In genomic region chr13:109666656-109667448, GRCh38 we compare ENCODE assay signal across 12 cellular contexts.
DNase-seq lines count a peak whose midpoint lies in the region; ATAC-seq, FAIRE-seq and TF ChIP-seq lines count a peak whose summit lies in the region.
"Had no signal": no experiment of that assay in that cellular context is flagged by ENCODE, and none has a peak within 500 bp of the region (broad histone marks: within the 10 kb centered on the region; RNA-seq: fewer than 3 reads in every experiment).

No MANE protein-coding gene starts in this region.

- H3K27me3 ChIP-seq in astrocyte (ENCODE audit: insufficient read depth, low read length) (no peaks in the 10 kb centered on the region), kidney epithelial cell (ENCODE audit: control insufficient read depth, insufficient read depth, low read length) (no peaks in the 10 kb centered on the region)
- H3K27me3 ChIP-seq: adrenal gland had no signal

- peaks cover 15% of the 10 kb centered on the region for H3K4me1 Mint-ChIP-seq in astrocyte (ENCODE audit: low read depth, unreplicated experiment)

- no peak overlapping the region for H3K9ac ChIP-seq in astrocyte (ENCODE audit: low read length)

- peak overlapping the region; percentile 44 for H2AFZ ChIP-seq in astrocyte (ENCODE audit: low read depth, low read length)

- no peak overlapping the region for H3K27ac ChIP-seq in astrocyte (ENCODE audit: low read depth, low read length)

- FAIRE-seq in astrocyte (lab: Jason Lieb, UNC) (peak; percentile 32), urothelium cell line (lab: Jason Lieb, UNC) (no peak)
- FAIRE-seq: A204.1 had no signal

- H3K9me3 Mint-ChIP-seq in astrocyte (ENCODE audit: unreplicated experiment) = peaks cover 4% of the 10 kb centered on the region
- H3K9me3 Mint-ChIP-seq: stimulated activated naive CD8-positive, alpha-beta T cell treated with anti-CD3 and anti-CD28 coated beads, Interleukin-15, Interleukin-2, amounts not matched to agents 100 ng/mL and 50 ng/mL, for 24 hours had no signal

- H3K27me3 Mint-ChIP-seq in astrocyte (ENCODE audit: low read depth, unreplicated experiment) = peaks cover 1% of the 10 kb centered on the region
- H3K27me3 Mint-ChIP-seq: stimulated activated naive CD8-positive, alpha-beta T cell treated with anti-CD3 and anti-CD28 coated beads, Interleukin-15, Interleukin-2, amounts not matched to agents 100 ng/mL and 50 ng/mL, for 24 hours had no signal

- no peaks in the 10 kb centered on the region for H3K36me3 ChIP-seq in astrocyte (ENCODE audit: insufficient read depth, low read length)
- no peaks in the 10 kb centered on the region for H3K36me3 ChIP-seq in kidney epithelial cell (ENCODE audit: control insufficient read depth, insufficient read depth, low read length)
- H3K36me3 ChIP-seq: adrenal gland had no signal

- intact Hi-C loops in Right ventricle myocardium inferior (cut with DNase I) (no loop called here), cardiac septum (cut with DNase I) (no loop called here)

- no peak for TF ChIP-seq CTCF in astrocyte (IDR thresholded peaks at IDR 0.05; ENCODE audit: insufficient read depth, low read depth, low read length)
- TF ChIP-seq CTCF in kidney epithelial cell (IDR thresholded peaks at IDR 0.05; ENCODE audit: insufficient read depth, low read length, poor library complexity, severe bottlenecking) = no peak

- no peaks in the 10 kb centered on the region for H3K9me3 ChIP-seq in astrocyte (ENCODE audit: insufficient read depth, low read depth, low read length)
- H3K9me3 ChIP-seq: adrenal gland had no signal

- no peak overlapping the region for H3K4me3 Mint-ChIP-seq in astrocyte (ENCODE audit: unreplicated experiment)
- H3K4me3 Mint-ChIP-seq: stimulated activated naive CD8-positive, alpha-beta T cell treated with anti-CD3 and anti-CD28 coated beads, Interleukin-15, Interleukin-2, amounts not matched to agents 100 ng/mL and 50 ng/mL, for 24 hours had no signal

- DNase-seq in Right ventricle myocardium inferior (ENCODE audit: missing footprints) (no peak), cardiac septum (ENCODE audit: low spot score) (no peak), astrocyte (ENCODE audit: low read depth) (peak; percentile 35), kidney epithelial cell (ENCODE audit: low read depth) (peak; percentile 42), urothelium cell line (ENCODE audit: low spot score) (peak; percentile 64), mucosa of gallbladder (ENCODE audit: low spot score) (no peak), UCSD-AML1 (lab: John Stamatoyannopoulos, UW; ENCODE audit: unreplicated experiment) (no peak)
- no peak for DNase-seq in activated CD4-positive, alpha-beta T cell treated with anti-CD3 and anti-CD28 coated beads, Interleukin-2, amount 50 U/mL, for 1 hour
- DNase-seq: adrenal gland; stimulated activated CD4-positive, alpha-beta T cell treated with anti-CD3 and anti-CD28 coated beads, Interleukin-2, amount 100 ng/mL, for 24 hours had no signal

- H4K20me1 ChIP-seq in astrocyte (ENCODE audit: insufficient read depth, low read length) = no peaks in the 10 kb centered on the region

- H3K36me3 Mint-ChIP-seq in astrocyte (ENCODE audit: low read depth, unreplicated experiment) = no peaks in the 10 kb centered on the region

- ATAC-seq in Right ventricle myocardium inferior = peak; percentile 54

- H3K79me2 ChIP-seq in astrocyte (ENCODE audit: insufficient read depth, low read length) = no peaks in the 10 kb centered on the region

- H3K4me3 ChIP-seq in astrocyte (ENCODE audit: insufficient read depth, low read depth, low read length) (no peak overlapping the region), kidney epithelial cell (ENCODE audit: low read depth, low read length) (no peak overlapping the region)
- H3K4me3 ChIP-seq: adrenal gland had no signal

- peaks cover 6% of the 10 kb centered on the region for H3K4me1 ChIP-seq in astrocyte (ENCODE audit: insufficient read depth, low read length)
- H3K4me1 ChIP-seq: adrenal gland had no signal

- H3K27ac Mint-ChIP-seq in astrocyte (ENCODE audit: unreplicated experiment) = peak overlapping the region; percentile 82
- H3K27ac Mint-ChIP-seq: stimulated activated naive CD8-positive, alpha-beta T cell treated with anti-CD3 and anti-CD28 coated beads, Interleukin-15, Interleukin-2, amounts not matched to agents 100 ng/mL and 50 ng/mL, for 24 hours had no signal

- H3K4me2 ChIP-seq in astrocyte (ENCODE audit: low read length) = peak overlapping the region; percentile 66

Comparison
In these comparisons a context has a peak if more than half of its experiments do, and no peak if none do; other contexts are left out.
1. DNase-seq: peak in astrocyte (single experiment), kidney epithelial cell (single experiment) and urothelium cell line (single experiment); none in Right ventricle myocardium inferior (single experiment), cardiac septum (single experiment), activated CD4-positive, alpha-beta T cell treated with anti-CD3 and anti-CD28 coated beads, Interleukin-2, amount 50 U/mL, for 1 hour (single experiment), mucosa of gallbladder (single experiment) and UCSD-AML1 (single experiment).